8 cellular contexts compared by ENCODE assay signal in genomic region chr2:119290859-119291587, GRCh38.
DNase-seq lines count a peak whose midpoint lies in the region; ATAC-seq, FAIRE-seq and TF ChIP-seq lines count a peak whose summit lies in the region.

No MANE protein-coding gene starts in this region.

- peak; percentile 84 for TF ChIP-seq CTCF in NB4 (IDR thresholded peaks at IDR 0.05; ENCODE audit: low read depth, low read length)
- peak; percentile 52 to 85 (median 79) for TF ChIP-seq CTCF in body of pancreas (IDR thresholded peaks at IDR 0.05)
- peak; percentile 70 to 95 (median 88) for TF ChIP-seq CTCF in keratinocyte (optimal IDR thresholded peaks at IDR 0.05 in 1 of 3, IDR thresholded peaks at IDR 0.05 in 1 of 3, conservative IDR thresholded peaks at IDR 0.05 in 1 of 3; ENCODE audit: extremely low read depth in 1 of 3, insufficient read depth in 2 of 3, low read length in 3 of 3)

- H3K4me3 ChIP-seq in NB4 (ENCODE audit: low read depth, low read length): no peak overlapping the region
- no peak overlapping the region for H3K4me3 ChIP-seq in body of pancreas
- H3K4me3 ChIP-seq in keratinocyte (ENCODE audit: control insufficient read depth in 2 of 3, extremely low read depth in 1 of 3, insufficient read depth in 2 of 3, low read depth in 1 of 3, low read length in 3 of 3): no peak overlapping the region

- H3K27ac Mint-ChIP-seq in T-cell: no peak overlapping the region

- no peaks in the 10 kb centered on the region for H3K79me2 ChIP-seq in keratinocyte (ENCODE audit: control insufficient read depth, insufficient read depth, low read length)

- peaks cover 0 to 4% (median 3%) of the 10 kb centered on the region in 3 donors for H3K4me1 Mint-ChIP-seq in T-cell

- H3K9me3 ChIP-seq in body of pancreas (no peaks in the 10 kb centered on the region), keratinocyte (ENCODE audit: control insufficient read depth, low read depth, low read length) (no peaks in the 10 kb centered on the region)

- no peaks in the 10 kb centered on the region for H4K20me1 ChIP-seq in keratinocyte (ENCODE audit: control insufficient read depth, extremely low read depth, insufficient read depth, low read length)

- peak; percentile 48 for FAIRE-seq in keratinocyte (lab: Jason Lieb, UNC)

- H3K4me1 ChIP-seq in body of pancreas (peaks cover 13% of the 10 kb centered on the region), keratinocyte (ENCODE audit: control insufficient read depth, extremely low read depth, insufficient read depth, low read length) (no peaks in the 10 kb centered on the region)

- WGBS in body of pancreas, 2 donors: 32 to 36% methylated on average over 14 to 15 of the region's 15 CpGs

- H3K4me2 ChIP-seq in keratinocyte (ENCODE audit: control insufficient read depth, extremely low read depth, insufficient read depth, low read depth, low read length): no peak overlapping the region

- H2AFZ ChIP-seq in keratinocyte (ENCODE audit: control insufficient read depth, low read length): no peak overlapping the region

- peaks cover 7% of the 10 kb centered on the region for H3K36me3 Mint-ChIP-seq in T-cell

- POLR2A ChIA-PET in T-cell (lab: Charles Lee): no interaction called here

- CTCF ChIA-PET in T-cell (lab: Charles Lee): interaction anchor here in 1 of 2 donors (1.6 kb wide), 1 partner anchor 410 kb away, joined by 4 read pairs; no protein-coding TSS in a partner anchor

- TF ChIP-seq POLR2A in NB4 (IDR thresholded peaks at IDR 0.05; ENCODE audit: extremely low read depth, insufficient read length) (no peak), body of pancreas (IDR thresholded peaks at IDR 0.05) (no peak)

- ATAC-seq in GM19463 (IDR thresholded peaks at IDR 0.05; ENCODE audit: unreplicated experiment) (peak; percentile 86), T-cell (replicated peaks in 1 of 4) (peak in 3 of 4 experiments; percentile 57 to 71 (median 63)), body of pancreas (peak; percentile 77), HG02840 (IDR thresholded peaks at IDR 0.05; ENCODE audit: low FRiP score, unreplicated experiment) (no peak)

- H3K4me3 Mint-ChIP-seq in T-cell: no peak overlapping the region

- H3K27ac ChIP-seq in body of pancreas (no peak overlapping the region), keratinocyte (ENCODE audit: control insufficient read depth, insufficient read depth, low read length) (no peak overlapping the region)

- intact Hi-C loops in body of pancreas (cut with DNase I): loop anchor here (5.0 kb wide), 1 partner anchor 279 kb away; no protein-coding TSS in a partner anchor

- H3K36me3 ChIP-seq in body of pancreas (replicated peaks in 1 of 2; ENCODE audit: insufficient read depth in 1 of 2, low read depth in 2 of 2) (no peaks in the 10 kb centered on the region), keratinocyte (ENCODE audit: control insufficient read depth in 2 of 2, extremely low read depth in 1 of 2, insufficient read depth in 2 of 2, low read length in 2 of 2) (no peaks in the 10 kb centered on the region)

- H3K27me3 ChIP-seq in body of pancreas (no peaks in the 10 kb centered on the region), keratinocyte (ENCODE audit: control insufficient read depth, extremely low read depth, insufficient read depth, low read length) (no peaks in the 10 kb centered on the region)

- no peaks in the 10 kb centered on the region for H3K9me1 ChIP-seq in keratinocyte (ENCODE audit: control insufficient read depth, extremely low read depth, insufficient read depth, low read length)

- no peak overlapping the region for H3K9ac ChIP-seq in keratinocyte (ENCODE audit: control insufficient read depth, extremely low read depth, insufficient read depth, low read length)

- dilution Hi-C loops in keratinocyte (cut with MboI; ENCODE audit: extremely low pct_ligation_motif_present, low sequenced_read_pairs): no loop called here

- H3K27me3 Mint-ChIP-seq in T-cell: no peaks in the 10 kb centered on the region

- DNase-seq in AG20443 (ENCODE audit: low spot score): peak; percentile 47
- DNase-seq in NB4 (ENCODE audit: low read depth): peak; percentile 74
- peak in 21 of 34 experiments; percentile 8 to 73 (median 45) for DNase-seq in T-cell
- peak; percentile 72 to 89 (median 80) for DNase-seq in body of pancreas
- peak; percentile 15 for DNase-seq in keratinocyte (ENCODE audit: low read depth, low spot score)
- peak; percentile 78 for DNase-seq in stimulated activated CD4-positive, alpha-beta T cell treated with anti-CD3 and anti-CD28 coated beads, Interleukin-4, amount 100 ng/mL, for 24 hours

- no peaks in the 10 kb centered on the region for H3K9me3 Mint-ChIP-seq in T-cell

Comparison
In these comparisons a context has a peak if more than half of its experiments do, and no peak if none do; other contexts are left out.
1. DNase-seq: peak in every context shown above with its lines; median percentile 80 in body of pancreas; 78 in stimulated activated CD4-positive, alpha-beta T cell treated with anti-CD3 and anti-CD28 coated beads, Interleukin-4, amount 100 ng/mL, for 24 hours; 74 in NB4; 47 in AG20443; 45 in T-cell; 15 in keratinocyte.